In genomic region chr1:236604218-236605029, GRCh38 we compare ENCODE assay signal across 1 cellular context.
A peak's percentile ranks its signal among the peaks of the same experiment; 100 is the strongest.
TF ChIP-seq lines count a peak whose summit lies in the region.

A gene with protein sequence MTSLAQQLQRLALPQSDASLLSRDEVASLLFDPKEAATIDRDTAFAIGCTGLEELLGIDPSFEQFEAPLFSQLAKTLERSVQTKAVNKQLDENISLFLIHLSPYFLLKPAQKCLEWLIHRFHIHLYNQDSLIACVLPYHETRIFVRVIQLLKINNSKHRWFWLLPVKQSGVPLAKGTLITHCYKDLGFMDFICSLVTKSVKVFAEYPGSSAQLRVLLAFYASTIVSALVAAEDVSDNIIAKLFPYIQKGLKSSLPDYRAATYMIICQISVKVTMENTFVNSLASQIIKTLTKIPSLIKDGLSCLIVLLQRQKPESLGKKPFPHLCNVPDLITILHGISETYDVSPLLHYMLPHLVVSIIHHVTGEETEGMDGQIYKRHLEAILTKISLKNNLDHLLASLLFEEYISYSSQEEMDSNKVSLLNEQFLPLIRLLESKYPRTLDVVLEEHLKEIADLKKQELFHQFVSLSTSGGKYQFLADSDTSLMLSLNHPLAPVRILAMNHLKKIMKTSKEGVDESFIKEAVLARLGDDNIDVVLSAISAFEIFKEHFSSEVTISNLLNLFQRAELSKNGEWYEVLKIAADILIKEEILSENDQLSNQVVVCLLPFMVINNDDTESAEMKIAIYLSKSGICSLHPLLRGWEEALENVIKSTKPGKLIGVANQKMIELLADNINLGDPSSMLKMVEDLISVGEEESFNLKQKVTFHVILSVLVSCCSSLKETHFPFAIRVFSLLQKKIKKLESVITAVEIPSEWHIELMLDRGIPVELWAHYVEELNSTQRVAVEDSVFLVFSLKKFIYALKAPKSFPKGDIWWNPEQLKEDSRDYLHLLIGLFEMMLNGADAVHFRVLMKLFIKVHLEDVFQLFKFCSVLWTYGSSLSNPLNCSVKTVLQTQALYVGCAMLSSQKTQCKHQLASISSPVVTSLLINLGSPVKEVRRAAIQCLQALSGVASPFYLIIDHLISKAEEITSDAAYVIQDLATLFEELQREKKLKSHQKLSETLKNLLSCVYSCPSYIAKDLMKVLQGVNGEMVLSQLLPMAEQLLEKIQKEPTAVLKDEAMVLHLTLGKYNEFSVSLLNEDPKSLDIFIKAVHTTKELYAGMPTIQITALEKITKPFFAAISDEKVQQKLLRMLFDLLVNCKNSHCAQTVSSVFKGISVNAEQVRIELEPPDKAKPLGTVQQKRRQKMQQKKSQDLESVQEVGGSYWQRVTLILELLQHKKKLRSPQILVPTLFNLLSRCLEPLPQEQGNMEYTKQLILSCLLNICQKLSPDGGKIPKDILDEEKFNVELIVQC (N-terminal part only) (minus strand): TSS chr1:236604516. CDS start chr1:236604095, 421 bp downstream.

TF ChIP-seq in K562, 482 proteins besides CTCF, POLR2A, EP300 and RAD21 (continued from another document and continues in another):
- TF ChIP-seq KAT8 (IDR thresholded peaks at IDR 0.05; ENCODE audit: low read depth) = no peak
- no peak for TF ChIP-seq TCF7L2 (IDR thresholded peaks at IDR 0.05; ENCODE audit: low read depth, low read length)
- no peak for TF ChIP-seq ETS2 (tag; IDR thresholded peaks at IDR 0.05; ENCODE audit: borderline replicate concordance, poor library complexity, severe bottlenecking)
- TF ChIP-seq HINFP (tag; conservative IDR thresholded peaks at IDR 0.05; ENCODE audit: low read depth) = no peak
- peak; percentile 7 for TF ChIP-seq ZNF146 (CRISPR knock-in tag; IDR thresholded peaks at IDR 0.05; ENCODE audit: unreplicated experiment)
- no peak for TF ChIP-seq ZNF224 (CRISPR knock-in tag; IDR thresholded peaks at IDR 0.05)
- TF ChIP-seq, protein P1, sequence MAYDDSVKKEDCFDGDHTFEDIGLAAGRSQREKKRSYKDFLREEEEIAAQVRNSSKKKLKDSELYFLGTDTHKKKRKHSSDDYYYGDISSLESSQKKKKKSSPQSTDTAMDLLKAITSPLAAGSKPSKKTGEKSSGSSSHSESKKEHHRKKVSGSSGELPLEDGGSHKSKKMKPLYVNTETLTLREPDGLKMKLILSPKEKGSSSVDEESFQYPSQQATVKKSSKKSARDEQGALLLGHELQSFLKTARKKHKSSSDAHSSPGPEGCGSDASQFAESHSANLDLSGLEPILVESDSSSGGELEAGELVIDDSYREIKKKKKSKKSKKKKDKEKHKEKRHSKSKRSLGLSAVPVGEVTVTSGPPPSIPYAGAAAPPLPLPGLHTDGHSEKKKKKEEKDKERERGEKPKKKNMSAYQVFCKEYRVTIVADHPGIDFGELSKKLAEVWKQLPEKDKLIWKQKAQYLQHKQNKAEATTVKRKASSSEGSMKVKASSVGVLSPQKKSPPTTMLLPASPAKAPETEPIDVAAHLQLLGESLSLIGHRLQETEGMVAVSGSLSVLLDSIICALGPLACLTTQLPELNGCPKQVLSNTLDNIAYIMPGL (CRISPR knock-in tag; IDR thresholded peaks at IDR 0.05) = no peak
- TF ChIP-seq PREB (CRISPR knock-in tag; IDR thresholded peaks at IDR 0.05) = no peak
- TF ChIP-seq MEIS2 (IDR thresholded peaks at IDR 0.05; ENCODE audit: partially characterized antibody) = peak; percentile 68
- TF ChIP-seq ARID1B (IDR thresholded peaks at IDR 0.05) = no peak
- TF ChIP-seq ELF2 (CRISPR knock-in tag; IDR thresholded peaks at IDR 0.05) = peak; percentile 90
- TF ChIP-seq NELFE (IDR thresholded peaks at IDR 0.05; ENCODE audit: insufficient read depth, insufficient read length) = no peak
- TF ChIP-seq YBX1 (IDR thresholded peaks at IDR 0.05) = no peak
- peak; percentile 90 for TF ChIP-seq DIDO1 (tag; IDR thresholded peaks at IDR 0.05; ENCODE audit: low read depth)
- TF ChIP-seq ZNF143 (CRISPR knock-in tag; IDR thresholded peaks at IDR 0.05) = no peak
- no peak for TF ChIP-seq MEF2A (IDR thresholded peaks at IDR 0.05; ENCODE audit: control insufficient read depth, low read depth, low read length)
- no peak for TF ChIP-seq KDM1A (IDR thresholded peaks at IDR 0.05)
- TF ChIP-seq TRIM28 (IDR thresholded peaks at IDR 0.05) = no peak
- TF ChIP-seq CBFA2T2 (conservative IDR thresholded peaks at IDR 0.05) = peak; percentile 86
- no peak for TF ChIP-seq ZNF785 (CRISPR knock-in tag; IDR thresholded peaks at IDR 0.05)
- TF ChIP-seq HMGN3 (IDR thresholded peaks at IDR 0.05; ENCODE audit: borderline replicate concordance, extremely low read depth, insufficient read length, low read depth, low read length) = no peak
- no peak for TF ChIP-seq NR0B1 (IDR thresholded peaks at IDR 0.05; ENCODE audit: partially characterized antibody)
- TF ChIP-seq ZNF316 (IDR thresholded peaks at IDR 0.05) = no peak
- no peak for TF ChIP-seq ARID2 (IDR thresholded peaks at IDR 0.05)
- no peak for TF ChIP-seq ZBTB8A (IDR thresholded peaks at IDR 0.05; ENCODE audit: partially characterized antibody)
- 0 out of 2 replicates have a peak, but pooled peaks have one; percentile 35 for TF ChIP-seq ZNF583 (CRISPR knock-in tag; IDR thresholded peaks at IDR 0.05)
- TF ChIP-seq RBM25 (IDR thresholded peaks at IDR 0.05; ENCODE audit: low read depth, low read length, severe bottlenecking) = peak; percentile 33
- no peak for TF ChIP-seq MCM3 (IDR thresholded peaks at IDR 0.05)
- TF ChIP-seq MAFK (IDR thresholded peaks at IDR 0.05; ENCODE audit: low read length) = no peak
- no peak for TF ChIP-seq CREB3 (tag; conservative IDR thresholded peaks at IDR 0.05; ENCODE audit: low read depth)
- no peak for TF ChIP-seq ZC3H4 (CRISPR knock-in tag; IDR thresholded peaks at IDR 0.05; ENCODE audit: borderline replicate concordance)
- peak; percentile 69 for TF ChIP-seq JUND (IDR thresholded peaks at IDR 0.05; ENCODE audit: borderline replicate concordance, low read depth, low read length)
- peak; percentile 36; the same call in 2 of the 3 replicates for TF ChIP-seq JUND (tag; IDR thresholded peaks at IDR 0.05; ENCODE audit: borderline replicate concordance, low read depth, low read length)
- TF ChIP-seq EZH2 (IDR thresholded peaks at IDR 0.05; ENCODE audit: borderline replicate concordance, low read depth, low read length) = no peak
- peak; percentile 92 for TF ChIP-seq BCOR (IDR thresholded peaks at IDR 0.05)
- TF ChIP-seq FIP1L1 (IDR thresholded peaks at IDR 0.05; ENCODE audit: low read depth, low read length, poor library complexity, severe bottlenecking) = no peak
- TF ChIP-seq CHD2 (IDR thresholded peaks at IDR 0.05; ENCODE audit: low read depth, low read length) = no peak
- no peak for TF ChIP-seq NFIC (IDR thresholded peaks at IDR 0.05)
- TF ChIP-seq HOMEZ (CRISPR knock-in tag; IDR thresholded peaks at IDR 0.05) = no peak
- TF ChIP-seq SRSF3 (IDR thresholded peaks at IDR 0.05; ENCODE audit: insufficient read depth, low read length) = no peak
- TF ChIP-seq ZNF79 (CRISPR knock-in tag; IDR thresholded peaks at IDR 0.05; ENCODE audit: low read depth) = no peak
- TF ChIP-seq ESRRB (CRISPR knock-in tag; IDR thresholded peaks at IDR 0.05; ENCODE audit: borderline replicate concordance) = no peak
- no peak for TF ChIP-seq TFAM (CRISPR knock-in tag; conservative IDR thresholded peaks at IDR 0.05)
- no peak for TF ChIP-seq ZNF311 (CRISPR knock-in tag; IDR thresholded peaks at IDR 0.05)
- peak; percentile 75; the same call in 1 of the 2 replicates for TF ChIP-seq POLR2H (tag; IDR thresholded peaks at IDR 0.05; ENCODE audit: low read depth)
- TF ChIP-seq, protein P2, sequence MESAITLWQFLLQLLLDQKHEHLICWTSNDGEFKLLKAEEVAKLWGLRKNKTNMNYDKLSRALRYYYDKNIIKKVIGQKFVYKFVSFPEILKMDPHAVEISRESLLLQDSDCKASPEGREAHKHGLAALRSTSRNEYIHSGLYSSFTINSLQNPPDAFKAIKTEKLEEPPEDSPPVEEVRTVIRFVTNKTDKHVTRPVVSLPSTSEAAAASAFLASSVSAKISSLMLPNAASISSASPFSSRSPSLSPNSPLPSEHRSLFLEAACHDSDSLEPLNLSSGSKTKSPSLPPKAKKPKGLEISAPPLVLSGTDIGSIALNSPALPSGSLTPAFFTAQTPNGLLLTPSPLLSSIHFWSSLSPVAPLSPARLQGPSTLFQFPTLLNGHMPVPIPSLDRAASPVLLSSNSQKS (CRISPR knock-in tag; IDR thresholded peaks at IDR 0.05) = no peak
- TF ChIP-seq HES1 (IDR thresholded peaks at IDR 0.05; ENCODE audit: low read depth) = no peak
- TF ChIP-seq THRAP3 (IDR thresholded peaks at IDR 0.05; ENCODE audit: borderline replicate concordance) = no peak
- 0 out of 2 replicates have a peak, but pooled peaks have one; percentile 64 for TF ChIP-seq STAT6 (CRISPR knock-in tag; IDR thresholded peaks at IDR 0.05)
- TF ChIP-seq ZZZ3 (IDR thresholded peaks at IDR 0.05) = no peak
